Comparison of ENCODE assay signal across 34 cellular contexts in genomic region chr12:49949866-49950265, GRCh38. TPM values are rescaled to one million over a fixed set of nuclear protein-coding genes. Genes with fewer than 3 reads are reported as not detected.
"Had no signal": no experiment of that assay in that cellular context is flagged by ENCODE, and none has a peak within 500 bp of the region (broad histone marks: within the 10 kb centered on the region; RNA-seq: fewer than 3 reads in every experiment).

No MANE protein-coding gene starts in this region.

- H3K36me3 ChIP-seq: brain microvascular endothelial cell, MG63, Peyer's patch, SJCRH30 had no signal

- H3K27me3 ChIP-seq: MG63, Peyer's patch, SJCRH30 had no signal

- DNase-seq: activated CD4-positive, alpha-beta T cell treated with anti-CD3 and anti-CD28 coated beads for 36 hours; activated CD4-positive, alpha-beta T cell treated with anti-CD3 and anti-CD28 coated beads, Interleukin-2, amount 10 ng/mL, durations not matched to agents 7 days and 5 days; activated CD4-positive, alpha-beta T cell treated with anti-CD3 and anti-CD28 coated beads, Interleukin-2, amount 50 U/mL, for 48 hours; activated CD8-positive, alpha-beta memory T cell treated with anti-CD3 and anti-CD28 coated beads, Interleukin-2, amount 50 U/mL, for 4 hours; activated gamma-delta T cell treated with Interleukin-2 at 50 U/mL for 16 hours; activated naive CD4-positive, alpha-beta T cell treated with anti-CD3 and anti-CD28 coated beads for 36 hours; activated T-cell treated with anti-CD3 and anti-CD28 coated beads for 4 hours; activated T-cell treated with anti-CD3 and anti-CD28 coated beads, Interleukin-2, amount 50 U/mL, for 72 hours; amniotic stem cell; brain microvascular endothelial cell; central memory CD4-positive, alpha-beta T cell; IMR-90; Kasumi-1; KBM-7; MG63; NCI-H1048; NCI-H1105 treated with DMSO at 0.1 percent for 48 hours; NCI-H1436; NCI-H1694; NCI-H1930; NCI-H2081 treated with DMSO at 0.1 percent for 48 hours; NCI-H226; NCI-H446 treated with DMSO at 0.1 percent for 48 hours; NCI-H524; NCI-H69; Right ventricle myocardium superior; SJCRH30 had no signal

- ATAC-seq: activated CD4-positive, alpha-beta T cell treated with anti-CD3 and anti-CD28 coated beads for 36 hours; activated naive CD4-positive, alpha-beta T cell treated with anti-CD3 and anti-CD28 coated beads, Interleukin-2, amount 50 U/mL, for 72 hours; activated T-cell treated with anti-CD3 and anti-CD28 coated beads, Interleukin-2, amount 50 U/mL, for 72 hours; activated T-helper 17 cell treated with anti-CD3 and anti-CD28 coated beads, Interleukin-2, amount 50 U/mL, for 72 hours had no signal

- H3K27ac ChIP-seq: brain microvascular endothelial cell, Peyer's patch, RWPE1, SJCRH30, SK-N-MC had no signal

- H3K9me3 ChIP-seq: MG63, Peyer's patch, SJCRH30 had no signal

- H3K4me1 ChIP-seq: Peyer's patch, SJCRH30 had no signal

- H3K4me3 ChIP-seq: MG63, Peyer's patch, SJCRH30, SK-N-MC had no signal

RNA-seq across cellular contexts. Expression of gene AQP2, which starts 0.7 kb away (rescaled TPM):
- total RNA-seq: activated CD4-positive, alpha-beta T cell treated with anti-CD3 and anti-CD28 coated beads for 36 hours; activated CD4-positive, alpha-beta T cell treated with anti-CD3 and anti-CD28 coated beads, Interleukin-2, amount 10 ng/mL, durations not matched to agents 7 days and 5 days; activated naive CD4-positive, alpha-beta T cell treated with anti-CD3 and anti-CD28 coated beads for 36 hours; activated naive CD4-positive, alpha-beta T cell treated with anti-CD3 and anti-CD28 coated beads, Interleukin-2, amount 50 U/mL, for 72 hours; activated T-cell treated with anti-CD3 and anti-CD28 coated beads, Interleukin-2, amount 50 U/mL, for 72 hours; activated T-helper 17 cell treated with anti-CD3 and anti-CD28 coated beads, Interleukin-2, amount 50 U/mL, for 72 hours; chondrocyte; IMR-90; Peyer's patch; Right ventricle myocardium superior; SJCRH30; T-helper 1 cell treated with Interleukin-12 subunit alpha and Interleukin-12 subunit beta and Interleukin-4 antibody, amounts not matched to agents 30 ng/mL and 1 ng/mL, for 36 hours had no signal

RNA-seq across cellular contexts. Expression of gene AQP5, which starts 11.8 kb away (rescaled TPM):
- total RNA-seq: activated CD4-positive, alpha-beta T cell treated with anti-CD3 and anti-CD28 coated beads for 36 hours; activated CD4-positive, alpha-beta T cell treated with anti-CD3 and anti-CD28 coated beads, Interleukin-2, amount 10 ng/mL, durations not matched to agents 7 days and 5 days; activated naive CD4-positive, alpha-beta T cell treated with anti-CD3 and anti-CD28 coated beads for 36 hours; activated naive CD4-positive, alpha-beta T cell treated with anti-CD3 and anti-CD28 coated beads, Interleukin-2, amount 50 U/mL, for 72 hours; activated T-cell treated with anti-CD3 and anti-CD28 coated beads, Interleukin-2, amount 50 U/mL, for 72 hours; activated T-helper 17 cell treated with anti-CD3 and anti-CD28 coated beads, Interleukin-2, amount 50 U/mL, for 72 hours; IMR-90; Peyer's patch; T-helper 1 cell treated with Interleukin-12 subunit alpha and Interleukin-12 subunit beta and Interleukin-4 antibody, amounts not matched to agents 30 ng/mL and 1 ng/mL, for 36 hours had no signal

RNA-seq across cellular contexts. Expression of gene AQP6, which starts 22.9 kb away (rescaled TPM):
- total RNA-seq: activated CD4-positive, alpha-beta T cell treated with anti-CD3 and anti-CD28 coated beads for 36 hours; activated CD4-positive, alpha-beta T cell treated with anti-CD3 and anti-CD28 coated beads, Interleukin-2, amount 10 ng/mL, durations not matched to agents 7 days and 5 days; activated naive CD4-positive, alpha-beta T cell treated with anti-CD3 and anti-CD28 coated beads for 36 hours; activated naive CD4-positive, alpha-beta T cell treated with anti-CD3 and anti-CD28 coated beads, Interleukin-2, amount 50 U/mL, for 72 hours; activated T-cell treated with anti-CD3 and anti-CD28 coated beads, Interleukin-2, amount 50 U/mL, for 72 hours; activated T-helper 17 cell treated with anti-CD3 and anti-CD28 coated beads, Interleukin-2, amount 50 U/mL, for 72 hours; chondrocyte; IMR-90; Peyer's patch; Right ventricle myocardium superior; SJCRH30; T-helper 1 cell treated with Interleukin-12 subunit alpha and Interleukin-12 subunit beta and Interleukin-4 antibody, amounts not matched to agents 30 ng/mL and 1 ng/mL, for 36 hours had no signal
